Comparison of ENCODE assay signal across 22 cellular contexts in the genomic region with DNA sequence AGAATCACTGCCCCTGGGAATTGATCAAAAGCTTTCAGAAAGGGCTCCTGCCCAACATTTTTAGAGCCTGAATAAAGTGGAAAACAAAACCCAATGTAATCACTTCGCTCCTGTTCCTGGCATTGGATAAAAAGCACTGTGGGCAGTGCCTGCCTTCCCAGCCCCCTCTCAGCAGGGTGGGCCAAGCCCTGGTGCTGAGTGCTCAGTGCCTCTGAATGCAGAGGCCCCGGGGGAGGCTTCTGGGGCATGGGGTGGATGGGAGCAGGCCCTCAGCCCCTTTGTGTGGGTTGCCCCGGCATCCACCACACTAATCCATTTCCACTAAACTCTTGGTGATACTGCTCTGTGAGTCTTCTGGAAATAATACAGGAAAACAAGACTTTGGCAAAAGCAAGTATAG. TPM values are rescaled to one million over a fixed set of nuclear protein-coding genes. Genes with fewer than 3 reads are reported as not detected.
A peak's percentile ranks its signal among the peaks of the same experiment; 100 is the strongest.
DNase-seq lines count a peak whose midpoint lies in the region; ATAC-seq, FAIRE-seq and TF ChIP-seq lines count a peak whose summit lies in the region.
"Had no signal": no experiment of that assay in that cellular context is flagged by ENCODE, and none has a peak within 500 bp of the region (broad histone marks: within the 10 kb centered on the region; RNA-seq: fewer than 3 reads in every experiment).

No MANE protein-coding gene starts in this region.

- H3K36me3 Mint-ChIP-seq in GM23338 (ENCODE audit: low read depth): peaks cover 31% of the 10 kb centered on the region
- H3K36me3 Mint-ChIP-seq in CD8-positive, alpha-beta memory T cell: no peaks in the 10 kb centered on the region
- H3K36me3 Mint-ChIP-seq: CD8-positive, alpha-beta T cell had no signal

- ATAC-seq in GM23338 (peak; percentile 20; the same call in 1 of the 3 replicates), GM18505 (IDR thresholded peaks at IDR 0.05; ENCODE audit: unreplicated experiment) (no peak), HG03378 (IDR thresholded peaks at IDR 0.05; ENCODE audit: unreplicated experiment) (no peak)
- ATAC-seq: CD8-positive, alpha-beta T cell had no signal

- no peak for FAIRE-seq in urothelium cell line (lab: Jason Lieb, UNC)
- FAIRE-seq: A204.1, D721Med, H54 had no signal

- no peaks in the 10 kb centered on the region for H4K20me1 ChIP-seq in GM23338 (replicated peaks; ENCODE audit: insufficient read depth)

- no peak for TF ChIP-seq CTCF in GM23338 (conservative IDR thresholded peaks at IDR 0.05; ENCODE audit: low read depth in 2 of 2)
- no peak for TF ChIP-seq CTCF in parathyroid adenoma (IDR thresholded peaks at IDR 0.05)

- DNase-seq in GM23338 (ENCODE audit: low spot score) (no peak), caudate nucleus (lab: John Stamatoyannopoulos, UW) (peak in 38 of 61 donors; percentile 5 to 78 (median 42)), hypothalamus (lab: John Stamatoyannopoulos, UW) (peak in 29 of 51 donors; percentile 11 to 78 (median 56)), urothelium cell line (ENCODE audit: low spot score) (no peak)
- DNase-seq in CD8-positive, alpha-beta memory T cell: no peak
- DNase-seq: CD8-positive, alpha-beta T cell; DMS79 treated with DMSO at 0.1 percent for 48 hours; HFFc6; NCI-H1417 treated with DMSO at 0.1 percent for 48 hours; NCI-H187 treated with DMSO at 0.1 percent for 48 hours; NCI-H345; NCI-H524 treated with DMSO at 0.1 percent for 48 hours; SJCRH30 had no signal

- CTCF ChIA-PET in CD8-positive, alpha-beta memory T cell (lab: Charles Lee): no interaction called here

- POLR2A ChIA-PET in CD8-positive, alpha-beta memory T cell (lab: Charles Lee): no interaction called here

- no peak overlapping the region for H3K4me3 ChIP-seq in GM23338
- no peak overlapping the region for H3K4me3 ChIP-seq in parathyroid adenoma (ENCODE audit: low read depth, low read length)
- H3K4me3 ChIP-seq in CD8-positive, alpha-beta memory T cell (ENCODE audit: low read length): no peak overlapping the region
- H3K4me3 ChIP-seq: SJCRH30 had no signal

- no peaks in the 10 kb centered on the region for H3F3A ChIP-seq in GM23338 (replicated peaks; ENCODE audit: low read depth)

- H3K4me2 ChIP-seq in GM23338 (no peak overlapping the region), parathyroid adenoma (ENCODE audit: low read length) (no peak overlapping the region)
- H3K4me2 ChIP-seq: KMS-11 had no signal

- H3K9me2 ChIP-seq in GM23338 (ENCODE audit: insufficient read depth): no peaks in the 10 kb centered on the region

- peaks cover 34% of the 10 kb centered on the region for H3K4me1 Mint-ChIP-seq in GM23338
- no peaks in the 10 kb centered on the region for H3K4me1 Mint-ChIP-seq in CD8-positive, alpha-beta memory T cell

- H3K27me3 Mint-ChIP-seq in GM23338 (ENCODE audit: insufficient read depth, low read depth, poor library complexity): peaks cover 8% of the 10 kb centered on the region
- peaks cover 7 to 20% of the 10 kb centered on the region in 2 donors for H3K27me3 Mint-ChIP-seq in CD8-positive, alpha-beta memory T cell

- H3K27ac ChIP-seq in GM23338 (ENCODE audit: low read depth): no peak overlapping the region
- peak overlapping the region; percentile 94 for H3K27ac ChIP-seq in caudate nucleus (ENCODE audit: low read depth, low read length)
- no peak overlapping the region for H3K27ac ChIP-seq in parathyroid adenoma
- no peak overlapping the region for H3K27ac ChIP-seq in CD8-positive, alpha-beta memory T cell (ENCODE audit: low read depth, low read length)
- H3K27ac ChIP-seq: HL-60, KMS-11, SJCRH30 had no signal

- peaks cover 3% of the 10 kb centered on the region; the same call in 1 of the 2 replicates for H3K4me1 ChIP-seq in GM23338 (ENCODE audit: insufficient read depth)
- H3K4me1 ChIP-seq in parathyroid adenoma: peaks cover 39% of the 10 kb centered on the region
- H3K4me1 ChIP-seq in CD8-positive, alpha-beta memory T cell (ENCODE audit: insufficient read depth, low read length): no peaks in the 10 kb centered on the region
- H3K4me1 ChIP-seq: SJCRH30 had no signal

- H3K9me3 Mint-ChIP-seq in GM23338: no peaks in the 10 kb centered on the region; the same call in 1 of the 3 replicates
- no peaks in the 10 kb centered on the region for H3K9me3 Mint-ChIP-seq in CD8-positive, alpha-beta memory T cell
- H3K9me3 Mint-ChIP-seq: CD8-positive, alpha-beta T cell had no signal

- no peak overlapping the region for H3K9ac ChIP-seq in parathyroid adenoma
- H3K9ac ChIP-seq: KMS-11 had no signal

- H3K79me2 ChIP-seq in GM23338 (replicated peaks; ENCODE audit: insufficient read depth): no peaks in the 10 kb centered on the region
- H3K79me2 ChIP-seq in parathyroid adenoma: no peaks in the 10 kb centered on the region

- H3K27ac Mint-ChIP-seq in GM23338: peak overlapping the region; percentile 31
- H3K27ac Mint-ChIP-seq in CD8-positive, alpha-beta memory T cell: no peak overlapping the region
- H3K27ac Mint-ChIP-seq: CD8-positive, alpha-beta T cell; HFFc6 had no signal

- TF ChIP-seq POLR2A in GM18505 (IDR thresholded peaks at IDR 0.05; ENCODE audit: borderline replicate concordance, extremely low read depth, insufficient read depth, insufficient read length): no peak

- H3K4me3 Mint-ChIP-seq in GM23338: no peak overlapping the region
- H3K4me3 Mint-ChIP-seq in CD8-positive, alpha-beta memory T cell: no peak overlapping the region
- H3K4me3 Mint-ChIP-seq: CD8-positive, alpha-beta T cell; HFFc6 had no signal

- no peak overlapping the region for H2AFZ ChIP-seq in GM23338
- peak overlapping the region; percentile 27 for H2AFZ ChIP-seq in parathyroid adenoma

- no peaks in the 10 kb centered on the region for H3K27me3 ChIP-seq in GM23338 (ENCODE audit: insufficient read depth)
- no peaks in the 10 kb centered on the region for H3K27me3 ChIP-seq in parathyroid adenoma (ENCODE audit: control insufficient read depth, insufficient read depth, low read length)
- H3K27me3 ChIP-seq in CD8-positive, alpha-beta memory T cell (ENCODE audit: insufficient read depth, low read length, poor library complexity, severe bottlenecking): no peaks in the 10 kb centered on the region
- H3K27me3 ChIP-seq: SJCRH30 had no signal

- no peaks in the 10 kb centered on the region for H3K9me3 ChIP-seq in parathyroid adenoma (ENCODE audit: control insufficient read depth, low read length)
- no peaks in the 10 kb centered on the region for H3K9me3 ChIP-seq in CD8-positive, alpha-beta memory T cell (ENCODE audit: low read length)
- H3K9me3 ChIP-seq: SJCRH30 had no signal

- H3K36me3 ChIP-seq in GM23338 (ENCODE audit: insufficient read depth): peaks cover 3% of the 10 kb centered on the region; the same call in 1 of the 2 replicates
- no peaks in the 10 kb centered on the region for H3K36me3 ChIP-seq in parathyroid adenoma (ENCODE audit: control insufficient read depth, insufficient read depth, low read length)
- H3K36me3 ChIP-seq in CD8-positive, alpha-beta memory T cell (ENCODE audit: insufficient read depth, low read length): no peaks in the 10 kb centered on the region
- H3K36me3 ChIP-seq: SJCRH30 had no signal

TF ChIP-seq in GM23338, 12 proteins besides CTCF, POLR2A, EP300 and RAD21:
- TF ChIP-seq STAT1 (IDR thresholded peaks at IDR 0.05; ENCODE audit: unreplicated experiment) (no peak), CREB1 (CRISPR knock-in tag; IDR thresholded peaks at IDR 0.05; ENCODE audit: low read depth) (no peak), NANOG (IDR thresholded peaks at IDR 0.05; ENCODE audit: borderline replicate concordance) (no peak)

RNA-seq across cellular contexts. Expression of a gene that starts 55.6 kb away (rescaled TPM):
- 0.10 and 3.5 TPM in 2 replicates for total RNA-seq in GM23338 (2014; rRNA removed; shearing (Covaris generic))
- 1.0 and 1.3 TPM in 2 replicates for polyA plus RNA-seq in GM23338 (2016; fragmentation: Nextera tagmentation; extraction: Ambion mirVana)
- total RNA-seq in CD8-positive, alpha-beta memory T cell: not detected
- not detected for polyA plus RNA-seq in CD8-positive, alpha-beta memory T cell
- total RNA-seq: CD8-positive, alpha-beta T cell; HFFc6; HT1080; SJCRH30 had no signal

Comparison
In these comparisons a context has a peak if more than half of its experiments do, and no peak if none do; other contexts are left out.
1. DNase-seq: peak in caudate nucleus (38 of 61) and hypothalamus (29 of 51); none in GM23338 (single experiment), CD8-positive, alpha-beta memory T cell (0 of 5) and urothelium cell line (single experiment).